ENCODE assay signal across 8 cellular contexts in genomic region chr3:129439381-129439816, GRCh38. TPM values are rescaled to one million over a fixed set of nuclear protein-coding genes. Genes with fewer than 3 reads are reported as not detected.
DNase-seq lines count a peak whose midpoint lies in the region; ATAC-seq, FAIRE-seq and TF ChIP-seq lines count a peak whose summit lies in the region.

No MANE protein-coding gene starts in this region.

- H3K4me3 ChIP-seq in A549 (peak overlapping the region; percentile 86), HepG2 (replicated peaks in 1 of 3; ENCODE audit: insufficient read depth in 1 of 3, low read depth in 2 of 3, low read length in 3 of 3) (peak overlapping the region; percentile 86 to 96 (median 90))

- ATAC-seq in A549 (peak in 1 of 2 experiments; percentile 19; a peak in 3 of 6 replicates), GM19035 (IDR thresholded peaks at IDR 0.05; ENCODE audit: unreplicated experiment) (peak; percentile 13), HepG2 (peak; percentile 28), GM19455 (IDR thresholded peaks at IDR 0.05; ENCODE audit: unreplicated experiment) (no peak)

- in situ Hi-C loops in HepG2 (cut with HindIII; ENCODE audit: extremely low pct_ligation_motif_present, low pct_unique_long_range_greater_than_20kb), result no loop called here

- TF ChIP-seq EP300 in A549 (IDR thresholded peaks at IDR 0.05) (no peak), HepG2 (IDR thresholded peaks at IDR 0.05; ENCODE audit: low read depth in 2 of 2, low read length in 2 of 2) (no peak), HepG2 (CRISPR knock-in tag; IDR thresholded peaks at IDR 0.05; ENCODE audit: borderline replicate concordance) (no peak)

- no peaks in the 10 kb centered on the region for H3K9me3 ChIP-seq in A549
- H3K9me3 ChIP-seq in HepG2 (ENCODE audit: low read length), result no peaks in the 10 kb centered on the region

- no peaks in the 10 kb centered on the region for H4K20me1 ChIP-seq in HepG2 (ENCODE audit: insufficient read depth, low read length)

- POLR2A ChIA-PET in A549 (lab: Yijun Ruan, JAX) (interaction anchor here (0.8 to 2.5 kb wide), 6 partner anchors 11 to 123 kb away, joined by 3 to 17 read pairs (median 6); partner anchors contain the start of gene EFCAB12), HepG2 (lab: Yijun Ruan, JAX) (interaction anchor here (0.6 to 2.9 kb wide), 15 partner anchors 9 to 187 kb away, joined by 3 to 26 read pairs (median 6); partner anchors contain the start of gene EFCAB12)

- intact Hi-C loops in HepG2 (cut with micrococcal nuclease; ENCODE audit: unreplicated experiment), result no loop called here

- FAIRE-seq in A549 (lab: Jason Lieb, UNC) (no peak), HepG2 (lab: Jason Lieb, UNC) (no peak)

- H3K4me1 ChIP-seq in A549 (peaks cover 40% of the 10 kb centered on the region; the same call in 2 of the 3 replicates), HepG2 (ENCODE audit: insufficient read depth, low read length) (peaks cover 62% of the 10 kb centered on the region)

- CTCF ChIA-PET in A549 (lab: Yijun Ruan, JAX), result interaction anchor here (0.8 to 2.1 kb wide), 5 partner anchors 21 to 56 kb away, joined by 3 to 9 read pairs (median 4); no protein-coding TSS in a partner anchor
- CTCF ChIA-PET in HepG2 (lab: Yijun Ruan, JAX; ENCODE audit: low intra/inter-chr PET ratio, low total read pairs), result no interaction called here

- H3K36me3 ChIP-seq in HepG2 (replicated peaks in 1 of 2; ENCODE audit: control insufficient read depth in 1 of 2, insufficient read depth in 2 of 2, low read length in 2 of 2), result peaks cover 5 to 19% of the 10 kb centered on the region in 2 experiments; a peak in 4 of 5 replicates

- H3K27ac ChIP-seq in A549, result peak overlapping the region; percentile 94 to 99
- peak overlapping the region; percentile 75 for H3K27ac ChIP-seq in HepG2 (ENCODE audit: extremely low read length, insufficient read depth, low read length)

- TF ChIP-seq CTCF in A549 (IDR thresholded peaks at IDR 0.05) (no peak), HepG2 (CRISPR knock-in tag; IDR thresholded peaks at IDR 0.05) (no peak)

- no peak for TF ChIP-seq POLR2A in A549 (IDR thresholded peaks at IDR 0.05; ENCODE audit: low read length)
- TF ChIP-seq POLR2A in HepG2 (IDR thresholded peaks at IDR 0.05; ENCODE audit: insufficient read depth in 1 of 2, low read depth in 2 of 2, low read length in 2 of 2), result no peak

- H2AFZ ChIP-seq in HepG2 (ENCODE audit: low read length), result no peak overlapping the region

- WGBS in A549 (ENCODE audit: missing lambda C conversion rate), result 1% methylated on average over 8 of the region's 16 CpGs
- 0% methylated on average over 11 of the region's 16 CpGs for WGBS in HepG2 (ENCODE audit: low lambda C conversion rate)

- H3K27me3 ChIP-seq in HepG2 (ENCODE audit: control insufficient read depth in 1 of 2, insufficient read depth in 2 of 2, low read length in 2 of 2), result no peaks in the 10 kb centered on the region; a peak in 1 of 5 replicates

- DNase-seq in A549 (ENCODE audit: low read depth in 1 of 2, low spot score in 1 of 2), result peak; percentile 15 to 42
- peak; percentile 61 for DNase-seq in HT-29 (ENCODE audit: low spot score)
- DNase-seq in T-helper 2 cell, result peak in 4 of 5 experiments; percentile 16 to 63 (median 36)
- DNase-seq in cerebellar cortex (ENCODE audit: low spot score), result peak; percentile 33
- DNase-seq in HepG2 (ENCODE audit: low spot score), result no peak
- peak; percentile 15 to 34 for DNase-seq in stimulated activated CD8-positive, alpha-beta memory T cell treated with anti-CD3 and anti-CD28 coated beads, Interleukin-2, amount 100 ng/mL, for 48 hours (ENCODE audit: low read depth in 2 of 2)

- TF ChIP-seq RAD21 in A549 (conservative IDR thresholded peaks at IDR 0.05 in 1 of 2, IDR thresholded peaks at IDR 0.05 in 1 of 2) (no peak), HepG2 (CRISPR knock-in tag; IDR thresholded peaks at IDR 0.05) (no peak)

- H3K4me2 ChIP-seq in A549 (peak overlapping the region; percentile 89), HepG2 (ENCODE audit: low read depth, low read length) (peak overlapping the region; percentile 65)

- H3K79me2 ChIP-seq in HepG2 (ENCODE audit: insufficient read depth, low read length), result peaks cover 26% of the 10 kb centered on the region

- TSS peak; percentile 49 for BruUV-seq in HepG2 (replicated peaks; lab: Mats Ljungman, UMichigan)

- H3K9ac ChIP-seq in HepG2 (ENCODE audit: insufficient read depth, low read depth, low read length), result peak overlapping the region; percentile 88

RNA-seq across cellular contexts. Expression of gene MBD4, which starts 0.3 kb away (rescaled TPM):
- polyA plus RNA-seq in A549 (2011; rRNA removed) (38.2 and 49.7 TPM in 2 replicates), A549 (2017; fragmentation: RNase III; extraction: RNeasy Plus Mini Kit Qiagen cat#74134 plus additional on column Dnase treatment) (26.4 to 32.7 TPM (median 31.4 TPM) in 3 replicates), HepG2 (2011; rRNA removed) (13.7 and 14.9 TPM in 2 replicates)
- polyA plus RNA-seq in A549 (2012; cell fraction: cytosol; rRNA removed), result 12.4 and 13.5 TPM in 2 replicates
- polyA plus RNA-seq in A549 (2012; cell fraction: nucleus; rRNA removed), result 12.8 and 17.9 TPM in 2 replicates
- 8.2 and 9.5 TPM in 2 replicates for polyA minus RNA-seq in A549 (2011; rRNA and poly(A)+ RNA removed)
- 19.9 and 21.1 TPM in 2 replicates for total RNA-seq in HT-29 (2014; rRNA removed; shearing (Covaris generic))
- total RNA-seq in HepG2 (2016; rRNA removed; fragmentation: Illumina TruSeq; extraction: Trizol), result 25.3 and 26.9 TPM in 2 replicates
- total RNA-seq in HepG2 (2016; cell fraction: cytosol; rRNA removed; fragmentation: Illumina TruSeq; extraction: Trizol; ENCODE audit: low read depth), result 5.2 and 7.0 TPM in 2 replicates
- total RNA-seq in HepG2 (2016; cell fraction: insoluble cytoplasmic fraction; rRNA removed; fragmentation: Illumina TruSeq; extraction: Trizol), result 25.0 and 27.0 TPM in 2 replicates
- total RNA-seq in HepG2 (2016; cell fraction: membrane; rRNA removed; fragmentation: Illumina TruSeq; extraction: Trizol), result 11.5 and 12.6 TPM in 2 replicates
- 30.2 and 35.1 TPM in 2 replicates for total RNA-seq in HepG2 (2016; cell fraction: nucleus; rRNA removed; fragmentation: Illumina TruSeq; extraction: Trizol)
- polyA plus RNA-seq in HepG2 (2011; cell fraction: cytosol; rRNA removed), result 4.8 and 4.9 TPM in 2 replicates
- 22.5 and 26.7 TPM in 2 replicates for polyA plus RNA-seq in HepG2 (2011; cell fraction: nucleus; rRNA removed)
- 10.8 and 12.2 TPM in 2 replicates for polyA plus RNA-seq in HepG2 (2012)
- 1.9 and 2.1 TPM in 2 replicates for polyA plus RNA-seq in HepG2 (2016; cell fraction: cytosol; fragmentation: Illumina TruSeq; extraction: Trizol; ENCODE audit: low read depth)
- polyA plus RNA-seq in HepG2 (2016; cell fraction: insoluble cytoplasmic fraction; fragmentation: Illumina TruSeq; extraction: Trizol; ENCODE audit: low read depth), result 21.7 and 24.1 TPM in 2 replicates
- polyA plus RNA-seq in HepG2 (2016; cell fraction: membrane; fragmentation: Illumina TruSeq; extraction: Trizol; ENCODE audit: low read depth), result 4.6 and 5.5 TPM in 2 replicates
- 43.7 and 51.7 TPM in 2 replicates for polyA plus RNA-seq in HepG2 (2016; cell fraction: nucleus; fragmentation: Illumina TruSeq; extraction: Trizol; ENCODE audit: insufficient read depth, low read depth)
- polyA minus RNA-seq in HepG2 (2011; rRNA and poly(A)+ RNA removed; ENCODE audit: low replicate concordance), result 6.9 and 16.7 TPM in 2 replicates
- 4.8 and 6.9 TPM in 2 replicates for polyA minus RNA-seq in HepG2 (2011; cell fraction: cytosol; rRNA and poly(A)+ RNA removed)
- 32.4 and 39.8 TPM in 2 replicates for polyA minus RNA-seq in HepG2 (2011; cell fraction: nucleus; rRNA and poly(A)+ RNA removed)

RNA-seq across cellular contexts. Expression of gene IFT122, which starts 0.6 kb away (rescaled TPM):
- 17.1 and 20.3 TPM in 2 replicates for polyA plus RNA-seq in A549 (2011; rRNA removed)
- polyA plus RNA-seq in A549 (2012; cell fraction: cytosol; rRNA removed), result 19.0 and 19.7 TPM in 2 replicates
- 78.1 and 111 TPM in 2 replicates for polyA plus RNA-seq in A549 (2012; cell fraction: nucleus; rRNA removed)
- 15.0 to 16.8 TPM (median 15.1 TPM) in 3 replicates for polyA plus RNA-seq in A549 (2017; fragmentation: RNase III; extraction: RNeasy Plus Mini Kit Qiagen cat#74134 plus additional on column Dnase treatment)
- 38.7 and 44.4 TPM in 2 replicates for polyA minus RNA-seq in A549 (2011; rRNA and poly(A)+ RNA removed)
- 19.7 and 24.0 TPM in 2 replicates for total RNA-seq in HT-29 (2014; rRNA removed; shearing (Covaris generic))
- 10.3 and 10.8 TPM in 2 replicates for total RNA-seq in HepG2 (2016; rRNA removed; fragmentation: Illumina TruSeq; extraction: Trizol)
- total RNA-seq in HepG2 (2016; cell fraction: cytosol; rRNA removed; fragmentation: Illumina TruSeq; extraction: Trizol; ENCODE audit: low read depth), result 1.7 and 3.1 TPM in 2 replicates
- total RNA-seq in HepG2 (2016; cell fraction: insoluble cytoplasmic fraction; rRNA removed; fragmentation: Illumina TruSeq; extraction: Trizol), result 9.7 and 10.0 TPM in 2 replicates
- 3.2 and 3.8 TPM in 2 replicates for total RNA-seq in HepG2 (2016; cell fraction: membrane; rRNA removed; fragmentation: Illumina TruSeq; extraction: Trizol)
- 13.1 and 17.6 TPM in 2 replicates for total RNA-seq in HepG2 (2016; cell fraction: nucleus; rRNA removed; fragmentation: Illumina TruSeq; extraction: Trizol)
- 9.1 and 10.1 TPM in 2 replicates for polyA plus RNA-seq in HepG2 (2011; rRNA removed)
- polyA plus RNA-seq in HepG2 (2011; cell fraction: cytosol; rRNA removed), result 6.0 and 7.1 TPM in 2 replicates
- polyA plus RNA-seq in HepG2 (2011; cell fraction: nucleus; rRNA removed), result 39.5 and 68.7 TPM in 2 replicates
- polyA plus RNA-seq in HepG2 (2012), result 8.5 and 8.9 TPM in 2 replicates
- 1.0 and 2.0 TPM in 2 replicates for polyA plus RNA-seq in HepG2 (2016; cell fraction: cytosol; fragmentation: Illumina TruSeq; extraction: Trizol; ENCODE audit: low read depth)
- polyA plus RNA-seq in HepG2 (2016; cell fraction: insoluble cytoplasmic fraction; fragmentation: Illumina TruSeq; extraction: Trizol; ENCODE audit: low read depth), result 6.8 and 7.9 TPM in 2 replicates
- polyA plus RNA-seq in HepG2 (2016; cell fraction: membrane; fragmentation: Illumina TruSeq; extraction: Trizol; ENCODE audit: low read depth), result 1.5 and 2.2 TPM in 2 replicates
- polyA plus RNA-seq in HepG2 (2016; cell fraction: nucleus; fragmentation: Illumina TruSeq; extraction: Trizol; ENCODE audit: insufficient read depth, low read depth), result 31.1 and 32.0 TPM in 2 replicates
- 44.2 and 53.6 TPM in 2 replicates for polyA minus RNA-seq in HepG2 (2011; rRNA and poly(A)+ RNA removed; ENCODE audit: low replicate concordance)
- polyA minus RNA-seq in HepG2 (2011; cell fraction: cytosol; rRNA and poly(A)+ RNA removed), result 4.7 and 7.2 TPM in 2 replicates
- 22.0 and 30.6 TPM in 2 replicates for polyA minus RNA-seq in HepG2 (2011; cell fraction: nucleus; rRNA and poly(A)+ RNA removed)

RNA-seq across cellular contexts. Expression of gene EFCAB12, which starts 11.0 kb away (rescaled TPM):
- polyA plus RNA-seq in A549 (2011; rRNA removed) (0.62 and 0.82 TPM in 2 replicates), A549 (2017; fragmentation: RNase III; extraction: RNeasy Plus Mini Kit Qiagen cat#74134 plus additional on column Dnase treatment) (0.81 to 1.4 TPM (median 1.1 TPM) in 3 replicates), HepG2 (2011; rRNA removed) (2.4 and 2.9 TPM in 2 replicates)
- polyA plus RNA-seq in A549 (2012; cell fraction: cytosol; rRNA removed), result 0.53 and 0.56 TPM in 2 replicates
- 2.4 and 2.8 TPM in 2 replicates for polyA plus RNA-seq in A549 (2012; cell fraction: nucleus; rRNA removed)
- 1.2 and 1.7 TPM in 2 replicates for polyA minus RNA-seq in A549 (2011; rRNA and poly(A)+ RNA removed)
- total RNA-seq in HT-29 (2014; rRNA removed; shearing (Covaris generic)), result under 0.01 and 0.08 TPM in 2 replicates
- 0.11 and 0.31 TPM in 2 replicates for total RNA-seq in HepG2 (2016; rRNA removed; fragmentation: Illumina TruSeq; extraction: Trizol)
- 0.18 TPM in 1 of 2 replicates, not detected in the other for total RNA-seq in HepG2 (2016; cell fraction: cytosol; rRNA removed; fragmentation: Illumina TruSeq; extraction: Trizol; ENCODE audit: low read depth)
- 0.07 and 0.26 TPM in 2 replicates for total RNA-seq in HepG2 (2016; cell fraction: insoluble cytoplasmic fraction; rRNA removed; fragmentation: Illumina TruSeq; extraction: Trizol)
- total RNA-seq in HepG2 (2016; cell fraction: membrane; rRNA removed; fragmentation: Illumina TruSeq; extraction: Trizol), result 0.14 and 0.15 TPM in 2 replicates
- total RNA-seq in HepG2 (2016; cell fraction: nucleus; rRNA removed; fragmentation: Illumina TruSeq; extraction: Trizol), result 0.34 and 0.50 TPM in 2 replicates
- polyA plus RNA-seq in HepG2 (2011; cell fraction: cytosol; rRNA removed), result 1.3 and 1.4 TPM in 2 replicates
- polyA plus RNA-seq in HepG2 (2011; cell fraction: nucleus; rRNA removed), result 9.6 and 10.2 TPM in 2 replicates
- 2.4 and 3.5 TPM in 2 replicates for polyA plus RNA-seq in HepG2 (2012)
- polyA plus RNA-seq in HepG2 (2016; cell fraction: cytosol; fragmentation: Illumina TruSeq; extraction: Trizol; ENCODE audit: low read depth), result 0.06 and 0.17 TPM in 2 replicates
- 0.33 and 0.35 TPM in 2 replicates for polyA plus RNA-seq in HepG2 (2016; cell fraction: insoluble cytoplasmic fraction; fragmentation: Illumina TruSeq; extraction: Trizol; ENCODE audit: low read depth)
- 0.15 and 0.24 TPM in 2 replicates for polyA plus RNA-seq in HepG2 (2016; cell fraction: membrane; fragmentation: Illumina TruSeq; extraction: Trizol; ENCODE audit: low read depth)
- 0.92 and 1.5 TPM in 2 replicates for polyA plus RNA-seq in HepG2 (2016; cell fraction: nucleus; fragmentation: Illumina TruSeq; extraction: Trizol; ENCODE audit: insufficient read depth, low read depth)
- 1.9 and 2.0 TPM in 2 replicates for polyA minus RNA-seq in HepG2 (2011; rRNA and poly(A)+ RNA removed; ENCODE audit: low replicate concordance)
- polyA minus RNA-seq in HepG2 (2011; cell fraction: cytosol; rRNA and poly(A)+ RNA removed), result 0.70 and 0.89 TPM in 2 replicates
- polyA minus RNA-seq in HepG2 (2011; cell fraction: nucleus; rRNA and poly(A)+ RNA removed), result 3.9 and 4.8 TPM in 2 replicates

Comparison
In these comparisons a context has a peak if more than half of its experiments do, and no peak if none do; other contexts are left out.
1. Of the 38 proteins assayed by ChIP-seq in both HepG2 and A549: peak only in HepG2: CHD4; only in A549: PHF8; in both: KDM1A; in neither: 35.